In genomic region chr4:137621056-137621455, GRCh38 we compare ENCODE assay signal across 17 cellular contexts.
DNase-seq lines count a peak whose midpoint lies in the region; ATAC-seq and TF ChIP-seq lines count a peak whose summit lies in the region.
"Had no signal": no experiment of that assay in that cellular context is flagged by ENCODE, and none has a peak within 500 bp of the region (broad histone marks: within the 10 kb centered on the region; RNA-seq: fewer than 3 reads in every experiment).

No MANE protein-coding gene starts in this region.

- peaks cover 4% of the 10 kb centered on the region; the same call in 1 of the 2 replicates for H3K4me1 ChIP-seq in OCI-LY3 (ENCODE audit: low read length)
- H3K4me1 ChIP-seq: testis had no signal

- H3K27ac ChIP-seq in OCI-LY3 (ENCODE audit: low read length), result no peak overlapping the region
- H3K27ac ChIP-seq: cardiac muscle cell, testis had no signal

- no peaks in the 10 kb centered on the region for H3K36me3 ChIP-seq in OCI-LY3 (replicated peaks; ENCODE audit: low read depth, low read length)
- H3K36me3 ChIP-seq: cardiac muscle cell had no signal

- H3K4me3 ChIP-seq in OCI-LY3 (ENCODE audit: low read length), result no peak overlapping the region
- H3K4me3 ChIP-seq: cardiac muscle cell, testis had no signal

- H4K20me1 ChIP-seq in OCI-LY3 (ENCODE audit: insufficient read depth, low read length), result no peaks in the 10 kb centered on the region

- no peaks in the 10 kb centered on the region for H3K79me2 ChIP-seq in OCI-LY3 (ENCODE audit: low read length)

- TF ChIP-seq CTCF in OCI-LY3 (IDR thresholded peaks at IDR 0.05; ENCODE audit: low read depth, low read length), result no peak

- H3K4me2 ChIP-seq in OCI-LY3 (ENCODE audit: low read length), result no peak overlapping the region

- H3K27me3 ChIP-seq in OCI-LY3 (ENCODE audit: low read depth, low read length), result no peaks in the 10 kb centered on the region
- H3K27me3 ChIP-seq: cardiac muscle cell, testis had no signal

- ATAC-seq in HG02610 (IDR thresholded peaks at IDR 0.05; ENCODE audit: unreplicated experiment), result no peak
- ATAC-seq: left lobe of liver, Right ventricle myocardium inferior had no signal

- peak overlapping the region; percentile 57; the same call in 1 of the 2 replicates for H2AFZ ChIP-seq in OCI-LY3 (ENCODE audit: low read depth, low read length)

- H3K9me3 ChIP-seq in OCI-LY3 (ENCODE audit: insufficient read depth, low read length), result no peaks in the 10 kb centered on the region
- H3K9me3 ChIP-seq: testis had no signal

- H3K9ac ChIP-seq in OCI-LY3 (ENCODE audit: low read length), result no peak overlapping the region

- peak; percentile 68 for DNase-seq in DMS153 treated with DMSO at 0.1 percent for 48 hours (lab: John Stamatoyannopoulos, UW; ENCODE audit: unreplicated experiment)
- peak; percentile 79 for DNase-seq in NCI-H1694 treated with DMSO at 0.1 percent for 48 hours (lab: John Stamatoyannopoulos, UW)
- peak; percentile 58 for DNase-seq in left kidney (ENCODE audit: low read depth, low spot score)
- no peak for DNase-seq in OCI-M2 (lab: John Stamatoyannopoulos, UW; ENCODE audit: unreplicated experiment)
- DNase-seq in NCI-H2196 treated with DMSO at 0.1 percent for 48 hours (lab: John Stamatoyannopoulos, UW; ENCODE audit: unreplicated experiment), result no peak
- no peak for DNase-seq in cerebellar cortex (ENCODE audit: low spot score)
- DNase-seq: activated CD4-positive, alpha-beta T cell treated with anti-CD3 and anti-CD28 coated beads for 4 hours; activated naive CD8-positive, alpha-beta T cell treated with anti-CD3 and anti-CD28 coated beads for 36 hours; GF-D8; naive B cell; NCI-H526; testis had no signal

Comparison
In these comparisons a context has a peak if more than half of its experiments do, and no peak if none do; other contexts are left out.
1. DNase-seq: peak in DMS153 treated with DMSO at 0.1 percent for 48 hours (single experiment), NCI-H1694 treated with DMSO at 0.1 percent for 48 hours (single experiment) and left kidney (single experiment); none in OCI-M2 (single experiment), NCI-H2196 treated with DMSO at 0.1 percent for 48 hours (single experiment) and cerebellar cortex (single experiment).